Comparison of ENCODE assay signal across 18 cellular contexts in genomic region chr1:44025816-44026215, GRCh38. TPM values are rescaled to one million over a fixed set of nuclear protein-coding genes. Genes with fewer than 3 reads are reported as not detected.
DNase-seq lines count a peak whose midpoint lies in the region; ATAC-seq, FAIRE-seq and TF ChIP-seq lines count a peak whose summit lies in the region.
"Had no signal": no experiment of that assay in that cellular context is flagged by ENCODE, and none has a peak within 500 bp of the region (broad histone marks: within the 10 kb centered on the region; RNA-seq: fewer than 3 reads in every experiment).

No MANE protein-coding gene starts in this region.

- no peaks in the 10 kb centered on the region; the same call in 1 of the 2 replicates for H3K27me3 ChIP-seq in H7 (ENCODE audit: control insufficient read depth, insufficient read depth, low read length)
- H3K27me3 ChIP-seq in bronchial epithelial cell (ENCODE audit: control insufficient read depth, insufficient read depth, low read length), result no peaks in the 10 kb centered on the region
- H3K27me3 ChIP-seq in mucosa of rectum (ENCODE audit: control insufficient read depth in 2 of 2, insufficient read depth in 2 of 2, low read length in 2 of 2), result no peaks in the 10 kb centered on the region

- H3K27ac ChIP-seq in mucosa of rectum (ENCODE audit: low read depth in 2 of 2, low read length in 2 of 2), result peak overlapping the region; percentile 83 to 84
- H3K27ac ChIP-seq: coronary artery, prostate gland, thoracic aorta had no signal

- peaks cover 22 to 38% of the 10 kb centered on the region in 2 donors for H3K4me1 ChIP-seq in mucosa of rectum (ENCODE audit: control insufficient read depth in 2 of 2, insufficient read depth in 2 of 2, low read length in 2 of 2)
- H3K4me1 ChIP-seq: prostate gland had no signal

- TF ChIP-seq CTCF in bronchial epithelial cell (IDR thresholded peaks at IDR 0.05; ENCODE audit: insufficient read depth, low read length, severe bottlenecking), result no peak

- H3K9ac ChIP-seq in mucosa of rectum (ENCODE audit: low read depth in 1 of 2, low read length in 2 of 2), result peak overlapping the region in 1 of 2 donors; percentile 59

- DNase-seq in H7, result peak; percentile 61
- peak; percentile 30 for DNase-seq in NCI-H2171 (lab: John Stamatoyannopoulos, UW)
- peak; percentile 44 for DNase-seq in bronchial epithelial cell (ENCODE audit: low read depth)
- DNase-seq in A172 (ENCODE audit: low spot score), result no peak
- DNase-seq in NCI-H2029 (lab: John Stamatoyannopoulos, UW), result no peak
- no peak for DNase-seq in stimulated activated naive CD8-positive, alpha-beta T cell treated with anti-CD3 and anti-CD28 coated beads, Interleukin-15, Interleukin-2, amounts not matched to agents 100 U/mL and 50 U/mL, for 24 hours
- DNase-seq: activated CD4-positive, alpha-beta T cell treated with anti-CD3 and anti-CD28 coated beads for 4 hours; glutamatergic neuron; GOT3; mesenchymal stem cell; nephron progenitor cell; T1000 had no signal

- no peak for FAIRE-seq in bronchial epithelial cell (lab: Jason Lieb, UNC)

- no peaks in the 10 kb centered on the region for H3K9me3 ChIP-seq in mucosa of rectum (ENCODE audit: control insufficient read depth in 2 of 2, low read length in 2 of 2)
- H3K9me3 ChIP-seq: prostate gland, thoracic aorta had no signal

- no peak for ATAC-seq in stimulated activated naive CD8-positive, alpha-beta T cell treated with anti-CD3 and anti-CD28 coated beads, Interleukin-15, Interleukin-2, amounts not matched to agents 100 U/mL and 50 U/mL, for 24 hours
- ATAC-seq: activated naive CD4-positive, alpha-beta T cell treated with anti-CD3 and anti-CD28 coated beads, Interleukin-2, amount 50 U/mL, for 72 hours had no signal

- H3K36me3 ChIP-seq in H7 (replicated peaks; ENCODE audit: control insufficient read depth, insufficient read depth, low read length) (peaks cover 4% of the 10 kb centered on the region), bronchial epithelial cell (ENCODE audit: control insufficient read depth, insufficient read depth, low read length) (peaks cover 21% of the 10 kb centered on the region), mucosa of rectum (ENCODE audit: control insufficient read depth in 2 of 2, insufficient read depth in 2 of 2, low read length in 2 of 2) (peaks cover 3 to 5% of the 10 kb centered on the region in 2 donors)
- H3K36me3 ChIP-seq: prostate gland, thoracic aorta had no signal

- H3K4me3 ChIP-seq in H7 (ENCODE audit: insufficient read depth, low read depth, low read length) (no peak overlapping the region), bronchial epithelial cell (ENCODE audit: low read depth, low read length) (no peak overlapping the region), mucosa of rectum (ENCODE audit: low read length in 2 of 2) (peak overlapping the region in 1 of 2 donors; percentile 33)
- H3K4me3 ChIP-seq: coronary artery, prostate gland, skin epidermis, thoracic aorta had no signal

RNA-seq across cellular contexts. Expression of gene SLC6A9, which starts 5.4 kb away (rescaled TPM):
- total RNA-seq in H7 (2014; rRNA removed; shearing (Covaris generic)), result 6.4 and 8.2 TPM in 2 replicates
- 13.4 and 21.9 TPM in 2 replicates for total RNA-seq in bronchial epithelial cell
- total RNA-seq in A172 (2014; rRNA removed; shearing (Covaris generic)), result 0.40 and 2.1 TPM in 2 replicates

RNA-seq across cellular contexts. Expression of gene CCDC24, which starts 34.4 kb away (rescaled TPM):
- 10.5 and 19.8 TPM in 2 replicates for total RNA-seq in H7 (2014; rRNA removed; shearing (Covaris generic))
- total RNA-seq in bronchial epithelial cell, result 2.6 and 3.7 TPM in 2 replicates
- total RNA-seq in A172 (2014; rRNA removed; shearing (Covaris generic)), result 8.8 and 13.9 TPM in 2 replicates

RNA-seq across cellular contexts. Expression of gene B4GALT2, which starts 46.8 kb away (rescaled TPM):
- total RNA-seq in H7 (2014; rRNA removed; shearing (Covaris generic)), result 207 and 217 TPM in 2 replicates
- total RNA-seq in bronchial epithelial cell, result 72.7 and 84.0 TPM in 2 replicates
- 71.8 and 114 TPM in 2 replicates for total RNA-seq in A172 (2014; rRNA removed; shearing (Covaris generic))

RNA-seq across cellular contexts. Expression of gene ATP6V0B, which starts 51.1 kb away (rescaled TPM):
- total RNA-seq in H7 (2014; rRNA removed; shearing (Covaris generic)), result 196 and 237 TPM in 2 replicates
- total RNA-seq in bronchial epithelial cell, result 220 and 241 TPM in 2 replicates
- total RNA-seq in A172 (2014; rRNA removed; shearing (Covaris generic)), result 187 and 202 TPM in 2 replicates

RNA-seq across cellular contexts. Expression of gene DPH2, which starts 56.0 kb away (rescaled TPM):
- total RNA-seq in H7 (2014; rRNA removed; shearing (Covaris generic)), result 75.4 and 83.4 TPM in 2 replicates
- 17.9 and 31.9 TPM in 2 replicates for total RNA-seq in bronchial epithelial cell
- total RNA-seq in A172 (2014; rRNA removed; shearing (Covaris generic)), result 26.5 and 31.6 TPM in 2 replicates

Comparison
In these comparisons a context has a peak if more than half of its experiments do, and no peak if none do; other contexts are left out.
1. DNase-seq: peak in H7 (single experiment), NCI-H2171 (single experiment) and bronchial epithelial cell (single experiment); none in A172 (single experiment), NCI-H2029 (single experiment) and stimulated activated naive CD8-positive, alpha-beta T cell treated with anti-CD3 and anti-CD28 coated beads, Interleukin-15, Interleukin-2, amounts not matched to agents 100 U/mL and 50 U/mL, for 24 hours (single experiment).